Comparison of ENCODE assay signal across 2 cellular contexts in the genomic region with DNA sequence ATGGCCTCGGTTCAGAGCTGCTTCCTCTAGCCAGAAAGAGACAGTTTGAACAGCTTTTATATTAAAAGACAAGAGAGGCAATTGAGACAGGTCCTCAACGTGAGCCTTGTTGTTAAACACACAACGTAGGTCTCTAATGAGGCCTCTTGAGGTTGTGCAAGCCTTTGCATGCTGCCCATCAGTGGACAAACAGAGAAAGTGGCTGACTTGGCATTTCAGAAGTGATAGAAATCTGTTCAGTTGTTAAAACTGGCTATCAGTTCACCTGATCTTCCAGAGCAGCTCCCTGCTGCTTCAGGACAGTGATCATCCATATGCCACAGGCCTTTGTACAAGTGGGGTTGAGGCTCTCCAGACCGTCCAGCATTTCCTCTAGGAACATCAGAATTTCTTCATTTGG.
TF ChIP-seq lines count a peak whose summit lies in the region.

No MANE protein-coding gene starts in this region.

TF ChIP-seq in SK-N-SH, 30 proteins besides CTCF, POLR2A, EP300 and RAD21:
- TF ChIP-seq, protein P1, sequence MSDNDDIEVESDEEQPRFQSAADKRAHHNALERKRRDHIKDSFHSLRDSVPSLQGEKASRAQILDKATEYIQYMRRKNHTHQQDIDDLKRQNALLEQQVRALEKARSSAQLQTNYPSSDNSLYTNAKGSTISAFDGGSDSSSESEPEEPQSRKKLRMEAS (IDR thresholded peaks at IDR 0.05; ENCODE audit: low read depth), result no peak
- TF ChIP-seq, protein P2, sequence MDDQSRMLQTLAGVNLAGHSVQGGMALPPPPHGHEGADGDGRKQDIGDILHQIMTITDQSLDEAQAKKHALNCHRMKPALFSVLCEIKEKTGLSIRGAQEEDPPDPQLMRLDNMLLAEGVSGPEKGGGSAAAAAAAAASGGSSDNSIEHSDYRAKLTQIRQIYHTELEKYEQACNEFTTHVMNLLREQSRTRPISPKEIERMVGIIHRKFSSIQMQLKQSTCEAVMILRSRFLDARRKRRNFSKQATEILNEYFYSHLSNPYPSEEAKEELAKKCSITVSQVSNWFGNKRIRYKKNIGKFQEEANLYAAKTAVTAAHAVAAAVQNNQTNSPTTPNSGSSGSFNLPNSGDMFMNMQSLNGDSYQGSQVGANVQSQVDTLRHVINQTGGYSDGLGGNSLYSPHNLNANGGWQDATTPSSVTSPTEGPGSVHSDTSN (IDR thresholded peaks at IDR 0.05), result 0 out of 2 replicates have a peak, but pooled peaks have one; percentile 3
- TF ChIP-seq FOSL2 (IDR thresholded peaks at IDR 0.05; ENCODE audit: borderline replicate concordance, low read depth) (no peak), RCOR1 (IDR thresholded peaks at IDR 0.05; ENCODE audit: low read length) (peak; percentile 76; the same call in 1 of the 2 replicates), MXI1 (IDR thresholded peaks at IDR 0.05; ENCODE audit: low read depth, low read length) (peak; percentile 51), FOXJ3 (CRISPR knock-in tag; IDR thresholded peaks at IDR 0.05) (peak; percentile 54; the same call in 1 of the 2 replicates), TCF12 (IDR thresholded peaks at IDR 0.05) (peak; percentile 33; the same call in 1 of the 2 replicates), GATA2 (CRISPR knock-in tag; IDR thresholded peaks at IDR 0.05) (peak; percentile 90), CHD2 (IDR thresholded peaks at IDR 0.05; ENCODE audit: low read length, partially characterized antibody) (peak; percentile 69)

TF ChIP-seq in HepG2, 621 proteins besides CTCF, POLR2A, EP300 and RAD21:
- peak; percentile 81 for TF ChIP-seq MAFF (IDR thresholded peaks at IDR 0.05; ENCODE audit: low read depth, low read length)
- TF ChIP-seq CEBPB (IDR thresholded peaks at IDR 0.05; ENCODE audit: borderline replicate concordance, low read depth, low read length), result peak; percentile 41; the same call in 1 of the 2 replicates
- TF ChIP-seq MAFK (conservative IDR thresholded peaks at IDR 0.05 in 1 of 2, IDR thresholded peaks at IDR 0.05 in 1 of 2; ENCODE audit: low read length in 2 of 2), result peak; percentile 79 to 80
- no peak for TF ChIP-seq NFYB (CRISPR knock-in tag; IDR thresholded peaks at IDR 0.05)
